1 cellular context compared by ENCODE assay signal in genomic region chr16:81816793-81817210, GRCh38.
TF ChIP-seq lines count a peak whose summit lies in the region.

No MANE protein-coding gene starts in this region.

TF ChIP-seq in H1, 55 proteins besides CTCF, POLR2A, EP300 and RAD21:
- no peak for TF ChIP-seq RXRA (IDR thresholded peaks at IDR 0.05; ENCODE audit: insufficient read depth, low read depth, low read length)
